Comparison of ENCODE assay signal across 8 cellular contexts in the genomic region with DNA sequence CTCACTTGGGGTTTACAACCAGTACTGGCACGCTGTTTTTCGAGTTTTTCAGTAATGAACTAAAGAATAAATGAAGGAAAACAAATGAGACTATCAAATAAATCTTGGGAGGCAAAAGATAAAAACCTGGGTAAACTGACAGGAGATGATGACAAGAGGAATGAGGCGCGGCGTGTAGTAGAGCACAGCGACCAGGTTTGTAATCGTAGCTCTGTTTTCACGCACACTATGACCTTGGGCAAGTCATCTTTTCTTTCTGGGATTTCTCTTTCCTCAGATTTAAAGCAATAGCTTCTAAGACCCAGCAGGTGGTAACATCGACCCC. TPM values are rescaled to one million over a fixed set of nuclear protein-coding genes. Genes with fewer than 3 reads are reported as not detected.
DNase-seq lines count a peak whose midpoint lies in the region; ATAC-seq lines count a peak whose summit lies in the region.

No MANE protein-coding gene starts in this region.

- H3K9ac ChIP-seq in HUES48 (ENCODE audit: low read depth, low read length): peak overlapping the region; percentile 88
- peak overlapping the region; percentile 99 for H3K9ac ChIP-seq in iPS-20b (ENCODE audit: low read depth, low read length)

- H3K27me3 ChIP-seq in HUES48 (ENCODE audit: control insufficient read depth, insufficient read depth, low read length) (no peaks in the 10 kb centered on the region), iPS-20b (ENCODE audit: insufficient read depth, low read length) (no peaks in the 10 kb centered on the region)

- no peak for ATAC-seq in activated naive CD4-positive, alpha-beta T cell treated with anti-CD3 and anti-CD28 coated beads, Interleukin-2, amount 50 U/mL, for 72 hours
- no peak for ATAC-seq in stimulated activated memory B cell treated with anti-CD40 and anti-IgM and Interleukin-4, amounts not matched to agents 10 μg/mL and 1 μg/mL and 100 μg/mL, for 72 hours
- no peak for ATAC-seq in GM19463 (IDR thresholded peaks at IDR 0.05; ENCODE audit: unreplicated experiment)

- peaks cover 10 to 14% of the 10 kb centered on the region in 2 donors for H3K36me3 Mint-ChIP-seq in activated naive CD4-positive, alpha-beta T cell treated with anti-CD3 and anti-CD28 coated beads, Interleukin-2, amount 50 U/mL, for 72 hours
- no peaks in the 10 kb centered on the region for H3K36me3 Mint-ChIP-seq in stimulated activated memory B cell treated with anti-CD40 and anti-IgM and Interleukin-4, amounts not matched to agents 10 μg/mL and 1 μg/mL and 100 μg/mL, for 72 hours

- H3K9me3 ChIP-seq in HUES48 (ENCODE audit: control insufficient read depth, insufficient read depth, low read length) (no peaks in the 10 kb centered on the region), iPS-20b (ENCODE audit: insufficient read depth, low read depth, low read length) (no peaks in the 10 kb centered on the region)

- H3K4me1 ChIP-seq in HUES48 (ENCODE audit: control insufficient read depth, insufficient read depth, low read length): no peaks in the 10 kb centered on the region
- peaks cover 5% of the 10 kb centered on the region; the same call in 1 of the 2 replicates for H3K4me1 ChIP-seq in iPS-20b (ENCODE audit: insufficient read depth, low read length)

- H3K36me3 ChIP-seq in HUES48 (ENCODE audit: control insufficient read depth, insufficient read depth, low read length) (peaks cover 14% of the 10 kb centered on the region), iPS-20b (ENCODE audit: insufficient read depth, low read depth, low read length) (peaks cover 9% of the 10 kb centered on the region)

- DNase-seq in activated naive CD4-positive, alpha-beta T cell treated with anti-CD3 and anti-CD28 coated beads, Interleukin-2, amount 50 U/mL, for 72 hours (ENCODE audit: low spot score in 2 of 2): no peak
- DNase-seq in NCI-H1417 treated with DMSO at 0.1 percent for 48 hours (lab: John Stamatoyannopoulos, UW) (no peak), NCI-H446 (lab: John Stamatoyannopoulos, UW) (no peak), AG20443 (ENCODE audit: low spot score) (no peak)

- H3K27ac Mint-ChIP-seq in activated naive CD4-positive, alpha-beta T cell treated with anti-CD3 and anti-CD28 coated beads, Interleukin-2, amount 50 U/mL, for 72 hours: peak overlapping the region; percentile 99
- H3K27ac Mint-ChIP-seq in stimulated activated memory B cell treated with anti-CD40 and anti-IgM and Interleukin-4, amounts not matched to agents 10 μg/mL and 1 μg/mL and 100 μg/mL, for 72 hours: peak overlapping the region; percentile 90

- H3K9me3 Mint-ChIP-seq in activated naive CD4-positive, alpha-beta T cell treated with anti-CD3 and anti-CD28 coated beads, Interleukin-2, amount 50 U/mL, for 72 hours: no peaks in the 10 kb centered on the region
- no peaks in the 10 kb centered on the region for H3K9me3 Mint-ChIP-seq in stimulated activated memory B cell treated with anti-CD40 and anti-IgM and Interleukin-4, amounts not matched to agents 10 μg/mL and 1 μg/mL and 100 μg/mL, for 72 hours

- peaks cover 13% of the 10 kb centered on the region for H3K4me1 Mint-ChIP-seq in stimulated activated memory B cell treated with anti-CD40 and anti-IgM and Interleukin-4, amounts not matched to agents 10 μg/mL and 1 μg/mL and 100 μg/mL, for 72 hours

- no peaks in the 10 kb centered on the region for H3K27me3 Mint-ChIP-seq in stimulated activated memory B cell treated with anti-CD40 and anti-IgM and Interleukin-4, amounts not matched to agents 10 μg/mL and 1 μg/mL and 100 μg/mL, for 72 hours

- H3K27ac ChIP-seq in HUES48 (ENCODE audit: low read depth, low read length) (peak overlapping the region; percentile 92), iPS-20b (ENCODE audit: low read length) (peak overlapping the region; percentile 95)

- peak overlapping the region; percentile 94 for H3K4me3 Mint-ChIP-seq in stimulated activated memory B cell treated with anti-CD40 and anti-IgM and Interleukin-4, amounts not matched to agents 10 μg/mL and 1 μg/mL and 100 μg/mL, for 72 hours

- H3K4me3 ChIP-seq in HUES48 (ENCODE audit: low read depth, low read length) (peak overlapping the region; percentile 89), iPS-20b (ENCODE audit: low read length) (peak overlapping the region; percentile 100)

RNA-seq across cellular contexts. Expression of a gene that starts 0.4 kb away (rescaled TPM):
- total RNA-seq in activated naive CD4-positive, alpha-beta T cell treated with anti-CD3 and anti-CD28 coated beads, Interleukin-2, amount 50 U/mL, for 72 hours: 10 to 100 TPM; 43.9 to 51.6 TPM

RNA-seq across cellular contexts. Expression of a gene that starts 18.8 kb away (rescaled TPM):
- 10 to 100 TPM; 18.0 to 19.2 TPM for total RNA-seq in activated naive CD4-positive, alpha-beta T cell treated with anti-CD3 and anti-CD28 coated beads, Interleukin-2, amount 50 U/mL, for 72 hours
